Comparison of ENCODE assay signal across 2 cellular contexts in the genomic region with DNA sequence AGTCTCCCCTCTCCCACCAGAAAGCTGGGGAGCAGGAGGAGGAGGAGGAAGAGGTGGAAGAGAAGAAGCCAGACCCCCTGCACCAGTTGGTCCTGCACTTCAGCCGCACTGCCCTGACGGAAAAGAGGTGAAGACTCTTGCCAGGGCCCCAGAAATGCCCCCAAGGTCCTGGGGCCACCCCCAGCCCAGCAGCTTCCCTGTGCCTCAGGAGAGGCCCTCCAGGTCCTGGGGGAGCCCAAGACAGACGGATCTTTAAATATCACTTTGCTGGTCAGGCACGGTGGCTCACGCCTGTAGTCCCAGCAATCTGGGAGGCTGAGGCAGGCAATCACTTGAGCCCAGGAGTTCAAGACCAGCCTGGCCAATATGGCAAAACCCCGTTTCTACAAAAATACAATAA.
A peak's percentile ranks its signal among the peaks of the same experiment; 100 is the strongest.
TF ChIP-seq lines count a peak whose summit lies in the region.

No MANE protein-coding gene starts in this region.

TF ChIP-seq in HEK293, 187 proteins besides CTCF, POLR2A, EP300 and RAD21:
- TF ChIP-seq, protein P1, sequence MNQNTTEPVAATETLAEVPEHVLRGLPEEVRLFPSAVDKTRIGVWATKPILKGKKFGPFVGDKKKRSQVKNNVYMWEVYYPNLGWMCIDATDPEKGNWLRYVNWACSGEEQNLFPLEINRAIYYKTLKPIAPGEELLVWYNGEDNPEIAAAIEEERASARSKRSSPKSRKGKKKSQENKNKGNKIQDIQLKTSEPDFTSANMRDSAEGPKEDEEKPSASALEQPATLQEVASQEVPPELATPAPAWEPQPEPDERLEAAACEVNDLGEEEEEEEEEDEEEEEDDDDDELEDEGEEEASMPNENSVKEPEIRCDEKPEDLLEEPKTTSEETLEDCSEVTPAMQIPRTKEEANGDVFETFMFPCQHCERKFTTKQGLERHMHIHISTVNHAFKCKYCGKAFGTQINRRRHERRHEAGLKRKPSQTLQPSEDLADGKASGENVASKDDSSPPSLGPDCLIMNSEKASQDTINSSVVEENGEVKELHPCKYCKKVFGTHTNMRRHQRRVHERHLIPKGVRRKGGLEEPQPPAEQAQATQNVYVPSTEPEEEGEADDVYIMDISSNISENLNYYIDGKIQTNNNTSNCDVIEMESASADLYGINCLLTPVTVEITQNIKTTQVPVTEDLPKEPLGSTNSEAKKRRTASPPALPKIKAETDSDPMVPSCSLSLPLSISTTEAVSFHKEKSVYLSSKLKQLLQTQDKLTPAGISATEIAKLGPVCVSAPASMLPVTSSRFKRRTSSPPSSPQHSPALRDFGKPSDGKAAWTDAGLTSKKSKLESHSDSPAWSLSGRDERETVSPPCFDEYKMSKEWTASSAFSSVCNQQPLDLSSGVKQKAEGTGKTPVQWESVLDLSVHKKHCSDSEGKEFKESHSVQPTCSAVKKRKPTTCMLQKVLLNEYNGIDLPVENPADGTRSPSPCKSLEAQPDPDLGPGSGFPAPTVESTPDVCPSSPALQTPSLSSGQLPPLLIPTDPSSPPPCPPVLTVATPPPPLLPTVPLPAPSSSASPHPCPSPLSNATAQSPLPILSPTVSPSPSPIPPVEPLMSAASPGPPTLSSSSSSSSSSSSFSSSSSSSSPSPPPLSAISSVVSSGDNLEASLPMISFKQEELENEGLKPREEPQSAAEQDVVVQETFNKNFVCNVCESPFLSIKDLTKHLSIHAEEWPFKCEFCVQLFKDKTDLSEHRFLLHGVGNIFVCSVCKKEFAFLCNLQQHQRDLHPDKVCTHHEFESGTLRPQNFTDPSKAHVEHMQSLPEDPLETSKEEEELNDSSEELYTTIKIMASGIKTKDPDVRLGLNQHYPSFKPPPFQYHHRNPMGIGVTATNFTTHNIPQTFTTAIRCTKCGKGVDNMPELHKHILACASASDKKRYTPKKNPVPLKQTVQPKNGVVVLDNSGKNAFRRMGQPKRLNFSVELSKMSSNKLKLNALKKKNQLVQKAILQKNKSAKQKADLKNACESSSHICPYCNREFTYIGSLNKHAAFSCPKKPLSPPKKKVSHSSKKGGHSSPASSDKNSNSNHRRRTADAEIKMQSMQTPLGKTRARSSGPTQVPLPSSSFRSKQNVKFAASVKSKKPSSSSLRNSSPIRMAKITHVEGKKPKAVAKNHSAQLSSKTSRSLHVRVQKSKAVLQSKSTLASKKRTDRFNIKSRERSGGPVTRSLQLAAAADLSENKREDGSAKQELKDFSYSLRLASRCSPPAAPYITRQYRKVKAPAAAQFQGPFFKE (tag by site-specific recombination; IDR thresholded peaks at IDR 0.05; ENCODE audit: borderline replicate concordance), result no peak
- peak; percentile 33; the same call in 1 of the 2 replicates for TF ChIP-seq ZNF623 (tag by site-specific recombination; IDR thresholded peaks at IDR 0.05)

TF ChIP-seq in GM23338, 12 proteins besides CTCF, POLR2A, EP300 and RAD21 (continued from another document):
- TF ChIP-seq, protein P2, sequence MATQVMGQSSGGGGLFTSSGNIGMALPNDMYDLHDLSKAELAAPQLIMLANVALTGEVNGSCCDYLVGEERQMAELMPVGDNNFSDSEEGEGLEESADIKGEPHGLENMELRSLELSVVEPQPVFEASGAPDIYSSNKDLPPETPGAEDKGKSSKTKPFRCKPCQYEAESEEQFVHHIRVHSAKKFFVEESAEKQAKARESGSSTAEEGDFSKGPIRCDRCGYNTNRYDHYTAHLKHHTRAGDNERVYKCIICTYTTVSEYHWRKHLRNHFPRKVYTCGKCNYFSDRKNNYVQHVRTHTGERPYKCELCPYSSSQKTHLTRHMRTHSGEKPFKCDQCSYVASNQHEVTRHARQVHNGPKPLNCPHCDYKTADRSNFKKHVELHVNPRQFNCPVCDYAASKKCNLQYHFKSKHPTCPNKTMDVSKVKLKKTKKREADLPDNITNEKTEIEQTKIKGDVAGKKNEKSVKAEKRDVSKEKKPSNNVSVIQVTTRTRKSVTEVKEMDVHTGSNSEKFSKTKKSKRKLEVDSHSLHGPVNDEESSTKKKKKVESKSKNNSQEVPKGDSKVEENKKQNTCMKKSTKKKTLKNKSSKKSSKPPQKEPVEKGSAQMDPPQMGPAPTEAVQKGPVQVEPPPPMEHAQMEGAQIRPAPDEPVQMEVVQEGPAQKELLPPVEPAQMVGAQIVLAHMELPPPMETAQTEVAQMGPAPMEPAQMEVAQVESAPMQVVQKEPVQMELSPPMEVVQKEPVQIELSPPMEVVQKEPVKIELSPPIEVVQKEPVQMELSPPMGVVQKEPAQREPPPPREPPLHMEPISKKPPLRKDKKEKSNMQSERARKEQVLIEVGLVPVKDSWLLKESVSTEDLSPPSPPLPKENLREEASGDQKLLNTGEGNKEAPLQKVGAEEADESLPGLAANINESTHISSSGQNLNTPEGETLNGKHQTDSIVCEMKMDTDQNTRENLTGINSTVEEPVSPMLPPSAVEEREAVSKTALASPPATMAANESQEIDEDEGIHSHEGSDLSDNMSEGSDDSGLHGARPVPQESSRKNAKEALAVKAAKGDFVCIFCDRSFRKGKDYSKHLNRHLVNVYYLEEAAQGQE (IDR thresholded peaks at IDR 0.05; ENCODE audit: unreplicated experiment), result no peak
- no peak for TF ChIP-seq POLR2AphosphoS5 (IDR thresholded peaks at IDR 0.05; ENCODE audit: low read depth)
- no peak for TF ChIP-seq ZNF331 (CRISPR knock-in tag; IDR thresholded peaks at IDR 0.05; ENCODE audit: low read depth)
- TF ChIP-seq, protein P3, sequence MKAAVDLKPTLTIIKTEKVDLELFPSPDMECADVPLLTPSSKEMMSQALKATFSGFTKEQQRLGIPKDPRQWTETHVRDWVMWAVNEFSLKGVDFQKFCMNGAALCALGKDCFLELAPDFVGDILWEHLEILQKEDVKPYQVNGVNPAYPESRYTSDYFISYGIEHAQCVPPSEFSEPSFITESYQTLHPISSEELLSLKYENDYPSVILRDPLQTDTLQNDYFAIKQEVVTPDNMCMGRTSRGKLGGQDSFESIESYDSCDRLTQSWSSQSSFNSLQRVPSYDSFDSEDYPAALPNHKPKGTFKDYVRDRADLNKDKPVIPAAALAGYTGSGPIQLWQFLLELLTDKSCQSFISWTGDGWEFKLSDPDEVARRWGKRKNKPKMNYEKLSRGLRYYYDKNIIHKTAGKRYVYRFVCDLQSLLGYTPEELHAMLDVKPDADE (IDR thresholded peaks at IDR 0.05), result no peak
- TF ChIP-seq STAT1 (IDR thresholded peaks at IDR 0.05; ENCODE audit: unreplicated experiment), result no peak
- no peak for TF ChIP-seq CREB1 (CRISPR knock-in tag; IDR thresholded peaks at IDR 0.05; ENCODE audit: low read depth)
- no peak for TF ChIP-seq EZH2 (IDR thresholded peaks at IDR 0.05; ENCODE audit: low read depth, unreplicated experiment)
- no peak for TF ChIP-seq EZH2phosphoT487 (IDR thresholded peaks at IDR 0.05; ENCODE audit: unreplicated experiment)
- no peak for TF ChIP-seq ZNF114 (CRISPR knock-in tag; IDR thresholded peaks at IDR 0.05)
